In the genomic region with DNA sequence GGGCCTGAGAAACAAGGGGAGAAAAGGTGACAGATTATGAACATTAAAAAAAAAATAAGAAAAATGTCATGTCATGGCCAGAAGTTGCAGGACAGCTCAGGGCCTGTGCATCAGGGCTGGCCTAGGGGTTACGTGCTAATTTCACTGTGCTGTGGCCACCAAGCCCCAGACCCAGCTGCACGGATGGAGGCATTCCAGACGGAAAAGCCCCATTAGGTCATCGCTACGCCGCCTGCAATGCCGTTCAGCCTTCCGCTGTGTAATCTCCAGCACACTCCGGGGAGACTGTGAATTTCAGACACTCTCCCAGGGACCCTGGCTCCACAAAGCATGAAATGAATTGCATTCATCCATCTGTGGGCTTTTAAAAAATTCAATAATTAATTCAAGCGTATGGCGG, we compare ENCODE assay signal across 19 cellular contexts. TPM values are rescaled to one million over a fixed set of nuclear protein-coding genes. Genes with fewer than 3 reads are reported as not detected.
"Had no signal": no experiment of that assay in that cellular context is flagged by ENCODE, and none has a peak within 500 bp of the region (broad histone marks: within the 10 kb centered on the region; RNA-seq: fewer than 3 reads in every experiment).

No MANE protein-coding gene starts in this region.

- H3K27me3 ChIP-seq: pancreas, vagina had no signal

- H3K36me3 ChIP-seq: brain microvascular endothelial cell, gastroesophageal sphincter, pancreas, stomach, vagina had no signal

- DNase-seq: activated CD4-positive, alpha-beta T cell treated with anti-CD3 and anti-CD28 coated beads, Interleukin-2, amount 50 U/mL, for 4 hours; activated effector memory CD4-positive, alpha-beta T cell treated with anti-CD3 and anti-CD28 coated beads, Interleukin-2, amount 50 U/mL, for 16 hours; activated naive CD4-positive, alpha-beta T cell treated with anti-CD3 and anti-CD28 coated beads, Interleukin-2, amount 50 U/mL, for 16 hours; activated T-cell treated with anti-CD3 and anti-CD28 coated beads, Interleukin-2, amount 50 U/mL, for 72 hours; brain microvascular endothelial cell; cortex of kidney; erythroblast; midbrain; pancreas; stimulated activated CD4-positive, alpha-beta T cell treated with anti-CD3 and anti-CD28 coated beads, Interleukin-4, amount 100 ng/mL, for 1 hour; stomach; SW 1271; trophoblast cell had no signal

- ATAC-seq: activated T-cell treated with anti-CD3 and anti-CD28 coated beads, Interleukin-2, amount 50 U/mL, for 72 hours; gastroesophageal sphincter; pancreas had no signal

- H3K4me3 ChIP-seq: gastroesophageal sphincter, pancreas, stomach, vagina had no signal

- H3K27ac ChIP-seq: brain microvascular endothelial cell, gastroesophageal sphincter, pancreas, stomach, vagina had no signal

- H3K9me3 ChIP-seq: pancreas, vagina had no signal

- H3K4me3 Mint-ChIP-seq: activated T-cell treated with anti-CD3 and anti-CD28 coated beads, Interleukin-2, amount 50 U/mL, for 72 hours; central memory CD8-positive, alpha-beta T cell had no signal

- H3K4me1 ChIP-seq: gastroesophageal sphincter, pancreas, stomach, vagina had no signal

- FAIRE-seq: endometrium, pancreas, TTC549 had no signal

- H3K9me3 Mint-ChIP-seq: central memory CD8-positive, alpha-beta T cell had no signal

- H3K4me1 Mint-ChIP-seq: central memory CD8-positive, alpha-beta T cell had no signal

- H3K27ac Mint-ChIP-seq: activated T-cell treated with anti-CD3 and anti-CD28 coated beads, Interleukin-2, amount 50 U/mL, for 72 hours had no signal

RNA-seq across cellular contexts. Expression of a gene that starts 9.2 kb away (rescaled TPM):
- total RNA-seq: lung microvascular endothelial cell had no signal
